Comparison of ENCODE assay signal across 11 cellular contexts in genomic region chr15:38050529-38050928, GRCh38.
DNase-seq lines count a peak whose midpoint lies in the region; ATAC-seq, FAIRE-seq and TF ChIP-seq lines count a peak whose summit lies in the region.
"Had no signal": no experiment of that assay in that cellular context is flagged by ENCODE, and none has a peak within 500 bp of the region (broad histone marks: within the 10 kb centered on the region; RNA-seq: fewer than 3 reads in every experiment).

No MANE protein-coding gene starts in this region.

- POLR2A ChIA-PET in IMR-90 (lab: Charles Lee; ENCODE audit: unreplicated experiment) (interaction anchor here (0.6 kb wide), 1 partner anchor 167 kb away, joined by 3 read pairs; no protein-coding TSS in a partner anchor), H1 (lab: Charles Lee; ENCODE audit: partially characterized antibody) (interaction anchor here (1.2 kb wide), 2 partner anchors 8 to 201 kb away, joined by 3 read pairs; no protein-coding TSS in a partner anchor)

- H3K27me3 ChIP-seq in ACC112 (ENCODE audit: insufficient read depth, low read length) (no peaks in the 10 kb centered on the region), IMR-90 (ENCODE audit: control insufficient read depth, insufficient read depth, low read length) (no peaks in the 10 kb centered on the region), H1 (replicated peaks in 1 of 4; ENCODE audit: control insufficient read depth in 3 of 4, extremely low read depth in 1 of 4, insufficient read depth in 3 of 4, low read length in 3 of 4) (no peaks in the 10 kb centered on the region)
- H3K27me3 ChIP-seq: BLaER1 had no signal

- in situ Hi-C loops in IMR-90 (cut with MboI; ENCODE audit: low sequenced_read_pairs), result no loop called here

- H4K8ac ChIP-seq in IMR-90 (ENCODE audit: low read depth in 2 of 2, low read length in 2 of 2) (no peak overlapping the region), H1 (ENCODE audit: extremely low read depth, insufficient read depth, low read length) (no peak overlapping the region)

- CTCF ChIA-PET in IMR-90 (lab: Yijun Ruan, JAX), result no interaction called here
- CTCF ChIA-PET in H1 (lab: Charles Lee; ENCODE audit: partially characterized antibody), result interaction anchor here (0.6 kb wide), 1 partner anchor 69 kb away, joined by 3 read pairs; no protein-coding TSS in a partner anchor

- peak; percentile 65 for ATAC-seq in IMR-90 (ENCODE audit: low read depth)
- ATAC-seq in GM18867 (IDR thresholded peaks at IDR 0.05; ENCODE audit: unreplicated experiment), result no peak
- no peak for ATAC-seq in GM18909 (IDR thresholded peaks at IDR 0.05; ENCODE audit: poor library complexity, unreplicated experiment)

- peak; percentile 69 for DNase-seq in IMR-90
- DNase-seq in H1 (ENCODE audit: low read depth in 1 of 2, low spot score in 2 of 2), result no peak
- DNase-seq in lung microvascular endothelial cell (ENCODE audit: low read depth in 2 of 2), result peak; percentile 27 to 76
- DNase-seq in GM20000 (ENCODE audit: low spot score), result no peak
- DNase-seq in COLO668 (lab: John Stamatoyannopoulos, UW; ENCODE audit: unreplicated experiment), result no peak
- DNase-seq: NCI-H187 treated with DMSO at 0.1 percent for 48 hours had no signal

- no peaks in the 10 kb centered on the region for H3K23me2 ChIP-seq in H1 (ENCODE audit: low read depth, low read length)

- TF ChIP-seq RAD21 in IMR-90 (IDR thresholded peaks at IDR 0.05; ENCODE audit: low read length), result no peak
- no peak for TF ChIP-seq RAD21 in H1 (IDR thresholded peaks at IDR 0.05 in 1 of 2, conservative IDR thresholded peaks at IDR 0.05 in 1 of 2; ENCODE audit: low read depth in 2 of 2, low read length in 2 of 2)

- TF ChIP-seq POLR2A in IMR-90 (IDR thresholded peaks at IDR 0.05; ENCODE audit: low read depth, low read length), result no peak
- no peak for TF ChIP-seq POLR2A in H1 (IDR thresholded peaks at IDR 0.05; ENCODE audit: control extremely low read depth in 1 of 2, low read depth in 2 of 2, low read length in 2 of 2)

- no peak overlapping the region for H2BK12ac ChIP-seq in H1 (ENCODE audit: low read depth, low read length)

- no peak for TF ChIP-seq EP300 in H1 (IDR thresholded peaks at IDR 0.05; ENCODE audit: borderline replicate concordance in 1 of 2, low read depth in 2 of 2, low read length in 2 of 2)

- H4K20me1 ChIP-seq in IMR-90 (ENCODE audit: insufficient read depth, low read length) (no peaks in the 10 kb centered on the region), H1 (replicated peaks in 1 of 2; ENCODE audit: control insufficient read depth in 1 of 2, insufficient read depth in 2 of 2, low read length in 2 of 2) (no peaks in the 10 kb centered on the region)
- H4K20me1 ChIP-seq: BLaER1 had no signal

- H2AFZ ChIP-seq in ACC112 (ENCODE audit: low read length, unreplicated experiment) (peak overlapping the region; percentile 57), IMR-90 (replicated peaks; ENCODE audit: low read length, poor library complexity) (no peak overlapping the region), H1 (ENCODE audit: low read length) (peak overlapping the region; percentile 26; the same call in 1 of the 2 replicates)

- H3K27ac ChIP-seq in ACC112 (ENCODE audit: low read depth, low read length) (peak overlapping the region; percentile 89), IMR-90 (ENCODE audit: insufficient read depth, low read length) (no peak overlapping the region), H1 (ENCODE audit: low read depth, low read length) (no peak overlapping the region)
- H3K27ac ChIP-seq: BLaER1 had no signal

- H3K14ac ChIP-seq in IMR-90 (replicated peaks; ENCODE audit: low read depth, low read length) (no peak overlapping the region), H1 (ENCODE audit: insufficient read length) (no peak overlapping the region)

- no peak overlapping the region for H3K4ac ChIP-seq in IMR-90 (ENCODE audit: low read depth, low read length)
- no peak overlapping the region for H3K4ac ChIP-seq in H1 (replicated peaks; ENCODE audit: insufficient read length, low read depth, low read length)

- no peak overlapping the region for H4K5ac ChIP-seq in IMR-90 (ENCODE audit: low read depth, low read length)
- H4K5ac ChIP-seq in H1 (ENCODE audit: insufficient read length, low read depth, low read length), result no peak overlapping the region

- intact Hi-C loops in IMR-90 (cut with micrococcal nuclease), result no loop called here

- H2AK9ac ChIP-seq in IMR-90 (replicated peaks; ENCODE audit: low read depth, low read length, poor library complexity), result no peak overlapping the region

- no peak overlapping the region for H3K56ac ChIP-seq in IMR-90 (ENCODE audit: extremely low read depth, insufficient read depth, low read length)
- H3K56ac ChIP-seq in H1 (replicated peaks; ENCODE audit: insufficient read length, low read depth, low read length), result no peak overlapping the region

- no TSS peak for BruUV-seq in IMR-90 (replicated peaks; lab: Mats Ljungman, UMichigan)

- H2BK20ac ChIP-seq in IMR-90 (ENCODE audit: low read depth, low read length), result no peak overlapping the region
- no peak overlapping the region for H2BK20ac ChIP-seq in H1 (ENCODE audit: low read length)

- no peak overlapping the region; the same call in 1 of the 2 replicates for H3K18ac ChIP-seq in IMR-90 (ENCODE audit: low read depth, low read length)
- no peak overlapping the region for H3K18ac ChIP-seq in H1 (ENCODE audit: extremely low read depth, low read length)

- H2BK15ac ChIP-seq in IMR-90 (ENCODE audit: low read depth, low read length) (no peak overlapping the region), H1 (ENCODE audit: low read length) (no peak overlapping the region)

- H3K9ac ChIP-seq in IMR-90 (ENCODE audit: low read depth, low read length) (no peak overlapping the region), H1 (replicated peaks in 1 of 4; ENCODE audit: extremely low read depth in 1 of 4, low read depth in 3 of 4, low read length in 3 of 4) (no peak overlapping the region)
- H3K9ac ChIP-seq: BLaER1 had no signal

- H2BK5ac ChIP-seq in IMR-90 (ENCODE audit: low read depth, low read length, poor library complexity, severe bottlenecking) (no peak overlapping the region), H1 (ENCODE audit: low read depth, low read length) (no peak overlapping the region)

- no peak overlapping the region; the same call in 1 of the 2 replicates for H3K4me2 ChIP-seq in IMR-90 (ENCODE audit: low read depth, low read length)
- no peak overlapping the region for H3K4me2 ChIP-seq in H1 (ENCODE audit: insufficient read depth in 1 of 2, low read depth in 2 of 2, low read length in 2 of 2)
- H3K4me2 ChIP-seq: BLaER1 had no signal

- H3K23ac ChIP-seq in IMR-90 (ENCODE audit: low read depth, low read length) (no peak overlapping the region), H1 (ENCODE audit: insufficient read length) (no peak overlapping the region)

- WGBS in IMR-90 (ENCODE audit: extremely low coverage in 2 of 2, insufficient read length in 1 of 2), 2 experiments, result 16% methylated on average over 2 of the region's 3 CpGs; no CpG with 5 or more reads in 1 of the 2 experiments
- 85% methylated on average over 3 of the region's 3 CpGs; no CpG with 5 or more reads in 1 of the 2 experiments for WGBS in H1 (ENCODE audit: extremely low coverage in 1 of 2, insufficient coverage in 1 of 2, insufficient read length in 1 of 2, insufficient replicate concordance in 2 of 2, low coverage in 1 of 2, low lambda C conversion rate in 2 of 2, missing lambda C conversion rate in 1 of 2), 2 experiments

- no peak for TF ChIP-seq CTCF in IMR-90 (conservative IDR thresholded peaks at IDR 0.05; ENCODE audit: low read depth, low read length)
- no peak for TF ChIP-seq CTCF in H1 (IDR thresholded peaks at IDR 0.05; ENCODE audit: control extremely low read depth in 1 of 3, insufficient read depth in 1 of 3, low read depth in 1 of 3, low read length in 3 of 3)
- TF ChIP-seq CTCF in GM20000 (IDR thresholded peaks at IDR 0.05; ENCODE audit: extremely low read depth, missing control alignments), result no peak

- FAIRE-seq in H1 (lab: Jason Lieb, UNC), result no peak
- FAIRE-seq: urothelium cell line had no signal

- H2BK120ac ChIP-seq in IMR-90 (ENCODE audit: low read depth, low read length) (no peak overlapping the region), H1 (replicated peaks; ENCODE audit: low read depth, low read length) (no peak overlapping the region)

- H3K79me2 ChIP-seq in ACC112 (ENCODE audit: control insufficient read depth, insufficient read depth, low read length, unreplicated experiment) (no peaks in the 10 kb centered on the region), H1 (ENCODE audit: control insufficient read depth in 1 of 2, insufficient read depth in 2 of 2, low read length in 2 of 2) (no peaks in the 10 kb centered on the region)

- dilution Hi-C loops in IMR-90 (cut with HindIII; ENCODE audit: low sequenced_read_pairs, unreplicated experiment), result no loop called here

- no peaks in the 10 kb centered on the region for H3K9me1 ChIP-seq in IMR-90 (ENCODE audit: insufficient read depth, low read length)

- H3K4me3 ChIP-seq in ACC112 (ENCODE audit: low read depth, low read length), result peak overlapping the region; percentile 30; the same call in 1 of the 2 replicates
- H3K4me3 ChIP-seq in IMR-90 (ENCODE audit: insufficient read depth, low read depth, low read length), result no peak overlapping the region
- H3K4me3 ChIP-seq in H1 (ENCODE audit: extremely low read depth in 1 of 4, insufficient read depth in 2 of 4, low read depth in 3 of 4, low read length in 4 of 4), result no peak overlapping the region
- H3K4me3 ChIP-seq: BLaER1 had no signal

- H3K4me1 ChIP-seq in ACC112 (ENCODE audit: control insufficient read depth, insufficient read depth, low read length, unreplicated experiment), result peaks cover 36% of the 10 kb centered on the region
- peaks cover 4% of the 10 kb centered on the region; the same call in 1 of the 2 replicates for H3K4me1 ChIP-seq in IMR-90 (ENCODE audit: control insufficient read depth, insufficient read depth, low read length)
- no peaks in the 10 kb centered on the region for H3K4me1 ChIP-seq in H1 (replicated peaks in 1 of 4; ENCODE audit: control insufficient read depth in 3 of 4, insufficient read depth in 4 of 4, low read length in 3 of 4)
- H3K4me1 ChIP-seq: BLaER1 had no signal

- H3K9me3 ChIP-seq in IMR-90 (ENCODE audit: control insufficient read depth, insufficient read depth, low read length), result no peaks in the 10 kb centered on the region
- no peaks in the 10 kb centered on the region for H3K9me3 ChIP-seq in H1 (ENCODE audit: insufficient read depth in 2 of 2, low read depth in 1 of 2, low read length in 1 of 2)

- H3K36me3 ChIP-seq in ACC112 (ENCODE audit: insufficient read depth, low read length) (no peaks in the 10 kb centered on the region), IMR-90 (ENCODE audit: control insufficient read depth, insufficient read depth, low read length) (no peaks in the 10 kb centered on the region), H1 (ENCODE audit: control insufficient read depth in 2 of 4, insufficient read depth in 4 of 4, low read length in 3 of 4) (no peaks in the 10 kb centered on the region)
- H3K36me3 ChIP-seq: BLaER1 had no signal

- no peak overlapping the region for H4K91ac ChIP-seq in IMR-90 (ENCODE audit: insufficient read depth, low read depth, low read length)
- H4K91ac ChIP-seq in H1 (replicated peaks; ENCODE audit: insufficient read length, low read length), result no peak overlapping the region

- H2AK5ac ChIP-seq in IMR-90 (ENCODE audit: low read depth, low read length) (no peak overlapping the region), H1 (ENCODE audit: low read depth, low read length) (no peak overlapping the region)

- H3K79me1 ChIP-seq in IMR-90 (ENCODE audit: low read depth in 1 of 2, low read length in 2 of 2), result no peaks in the 10 kb centered on the region
- H3K79me1 ChIP-seq in H1 (ENCODE audit: low read depth, low read length), result no peaks in the 10 kb centered on the region

Comparison
In these comparisons a context has a peak if more than half of its experiments do, and no peak if none do; other contexts are left out.
1. DNase-seq: peak in IMR-90 (single experiment) and lung microvascular endothelial cell (2 of 2); none in H1 (0 of 2), GM20000 (single experiment) and COLO668 (single experiment).